In genomic region chr9:70602364-70603019, GRCh38 we compare ENCODE assay signal across 8 cellular contexts.
A peak's percentile ranks its signal among the peaks of the same experiment; 100 is the strongest.
DNase-seq lines count a peak whose midpoint lies in the region; ATAC-seq and TF ChIP-seq lines count a peak whose summit lies in the region.

No MANE protein-coding gene starts in this region.

- no peaks in the 10 kb centered on the region for H3K36me3 ChIP-seq in WERI-Rb-1

- H3K27me3 ChIP-seq in WERI-Rb-1 (ENCODE audit: insufficient read depth, low read depth, severe bottlenecking) = no peaks in the 10 kb centered on the region

- peak; percentile 66 for ATAC-seq in GM18499 (IDR thresholded peaks at IDR 0.05; ENCODE audit: insufficient read depth, unreplicated experiment)
- peak; percentile 55 for ATAC-seq in HG02973 (IDR thresholded peaks at IDR 0.05; ENCODE audit: unreplicated experiment)

- in situ Hi-C loops in ACHN (cut with HindIII; ENCODE audit: low pct_ligation_motif_present, low pct_unique_long_range_greater_than_20kb, low sequenced_read_pairs) = loop anchor here (25.0 kb wide), 1 partner anchor 265 kb away; no protein-coding TSS in a partner anchor

- H3K4me3 ChIP-seq in WERI-Rb-1 (ENCODE audit: low read depth, low read length) = no peak overlapping the region

- no peak overlapping the region for H3K27ac ChIP-seq in WERI-Rb-1
- H3K27ac ChIP-seq in cingulate gyrus (ENCODE audit: low read depth, low read length) = peak overlapping the region; percentile 48

- no peaks in the 10 kb centered on the region for H3K9me3 ChIP-seq in WERI-Rb-1 (ENCODE audit: severe bottlenecking)

- peak; percentile 77 for TF ChIP-seq CTCF in WERI-Rb-1 (IDR thresholded peaks at IDR 0.05; ENCODE audit: low read depth, low read length)

- DNase-seq in ACHN (peak; percentile 53), NCI-H2107 (lab: John Stamatoyannopoulos, UW) (peak; percentile 52), WERI-Rb-1 (peak; percentile 56), left kidney (ENCODE audit: low read depth, low spot score) (peak; percentile 87)
- DNase-seq in stimulated activated CD4-positive, alpha-beta T cell treated with anti-CD3 and anti-CD28 coated beads, Interleukin-1b, Interleukin-23, amount 100 ng/mL, for 48 hours = peak; percentile 32

Comparison
In these comparisons a context has a peak if more than half of its experiments do, and no peak if none do; other contexts are left out.
1. DNase-seq: peak in every context shown above with its lines; median percentile 87 in left kidney; 56 in WERI-Rb-1; 53 in ACHN; 52 in NCI-H2107; 32 in stimulated activated CD4-positive, alpha-beta T cell treated with anti-CD3 and anti-CD28 coated beads, Interleukin-1b, Interleukin-23, amount 100 ng/mL, for 48 hours.